1 cellular context compared by ENCODE assay signal in genomic region chr7:19747740-19748339, GRCh38.
TF ChIP-seq lines count a peak whose summit lies in the region.

No MANE protein-coding gene starts in this region.

TF ChIP-seq in IMR-90, 13 proteins besides CTCF, POLR2A, EP300 and RAD21:
- TF ChIP-seq SMC3 (IDR thresholded peaks at IDR 0.05; ENCODE audit: low read depth, low read length) (peak; percentile 41; the same call in 1 of the 2 replicates), FOS (IDR thresholded peaks at IDR 0.05; ENCODE audit: low read depth, low read length) (no peak)
